Comparison of ENCODE assay signal across 13 cellular contexts in genomic region chr15:75672111-75672602, GRCh38. TPM values are rescaled to one million over a fixed set of nuclear protein-coding genes. Genes with fewer than 3 reads are reported as not detected.
DNase-seq lines count a peak whose midpoint lies in the region; ATAC-seq and TF ChIP-seq lines count a peak whose summit lies in the region.
"Had no signal": no experiment of that assay in that cellular context is flagged by ENCODE, and none has a peak within 500 bp of the region (broad histone marks: within the 10 kb centered on the region; RNA-seq: fewer than 3 reads in every experiment).

No MANE protein-coding gene starts in this region.

- H3K27ac ChIP-seq in epithelial cell of prostate = peak overlapping the region; percentile 61

- peaks cover 51% of the 10 kb centered on the region for H3K4me1 Mint-ChIP-seq in osteocyte (ENCODE audit: unreplicated experiment)
- no peaks in the 10 kb centered on the region for H3K4me1 Mint-ChIP-seq in activated CD4-positive, alpha-beta T cell treated with anti-CD3 and anti-CD28 coated beads, Interleukin-2, amount 10 ng/mL, durations not matched to agents 24 days and 14 days
- no peaks in the 10 kb centered on the region for H3K4me1 Mint-ChIP-seq in natural killer cell

- H3K4me3 Mint-ChIP-seq in osteocyte (ENCODE audit: unreplicated experiment) (no peak overlapping the region), natural killer cell (no peak overlapping the region)
- no peak overlapping the region for H3K4me3 Mint-ChIP-seq in activated CD4-positive, alpha-beta T cell treated with anti-CD3 and anti-CD28 coated beads, Interleukin-2, amount 10 ng/mL, durations not matched to agents 24 days and 14 days

- intact Hi-C loops in activated CD4-positive, alpha-beta T cell treated with anti-CD3 and anti-CD28 coated beads, Interleukin-2, amount 10 ng/mL, durations not matched to agents 24 days and 14 days (cut with micrococcal nuclease) = no loop called here
- intact Hi-C loops in natural killer cell (cut with micrococcal nuclease) = no loop called here

- H3K9me3 Mint-ChIP-seq in osteocyte (ENCODE audit: unreplicated experiment) (no peaks in the 10 kb centered on the region), natural killer cell (no peaks in the 10 kb centered on the region)
- no peaks in the 10 kb centered on the region for H3K9me3 Mint-ChIP-seq in activated CD4-positive, alpha-beta T cell treated with anti-CD3 and anti-CD28 coated beads, Interleukin-2, amount 10 ng/mL, durations not matched to agents 24 days and 14 days

- no peak for TF ChIP-seq CTCF in NB4 (IDR thresholded peaks at IDR 0.05; ENCODE audit: low read depth, low read length)
- TF ChIP-seq CTCF in osteocyte (IDR thresholded peaks at IDR 0.05) = no peak
- TF ChIP-seq CTCF in natural killer cell (IDR thresholded peaks at IDR 0.05) = no peak

- H3K27ac Mint-ChIP-seq in osteocyte (ENCODE audit: unreplicated experiment) (peak overlapping the region; percentile 83), natural killer cell (no peak overlapping the region)
- no peak overlapping the region for H3K27ac Mint-ChIP-seq in activated CD4-positive, alpha-beta T cell treated with anti-CD3 and anti-CD28 coated beads, Interleukin-2, amount 10 ng/mL, durations not matched to agents 24 days and 14 days

- TF ChIP-seq POLR2A in NB4 (IDR thresholded peaks at IDR 0.05; ENCODE audit: extremely low read depth, insufficient read length) = no peak

- H3K27me3 Mint-ChIP-seq in osteocyte (ENCODE audit: unreplicated experiment) (no peaks in the 10 kb centered on the region), natural killer cell (ENCODE audit: low read depth in 2 of 2) (no peaks in the 10 kb centered on the region)
- H3K27me3 Mint-ChIP-seq in activated CD4-positive, alpha-beta T cell treated with anti-CD3 and anti-CD28 coated beads, Interleukin-2, amount 10 ng/mL, durations not matched to agents 24 days and 14 days = no peaks in the 10 kb centered on the region

- H3K4me3 ChIP-seq in NB4 (ENCODE audit: low read depth, low read length) = no peak overlapping the region

- H3K36me3 Mint-ChIP-seq in osteocyte (ENCODE audit: unreplicated experiment) (no peaks in the 10 kb centered on the region), natural killer cell (no peaks in the 10 kb centered on the region)
- H3K36me3 Mint-ChIP-seq in activated CD4-positive, alpha-beta T cell treated with anti-CD3 and anti-CD28 coated beads, Interleukin-2, amount 10 ng/mL, durations not matched to agents 24 days and 14 days (ENCODE audit: low read depth) = no peaks in the 10 kb centered on the region

- DNase-seq in AG08395 (ENCODE audit: low spot score) (peak; percentile 42), NB4 (ENCODE audit: low read depth) (peak; percentile 39), epithelial cell of prostate (ENCODE audit: low read depth, low spot score) (no peak), osteocyte (ENCODE audit: extremely low spot score, unreplicated experiment) (no peak), natural killer cell (no peak)
- DNase-seq in activated CD4-positive, alpha-beta T cell treated with anti-CD3 and anti-CD28 coated beads, Interleukin-2, amount 10 ng/mL, durations not matched to agents 24 days and 14 days = no peak
- DNase-seq: activated CD4-positive, alpha-beta T cell treated with anti-CD3 and anti-CD28 coated beads, Interleukin-2, amount 50 U/mL, for 4 hours; midbrain; NCI-H1417; NCI-H526; SW 1271 had no signal

- ATAC-seq in GM18858 (IDR thresholded peaks at IDR 0.05; ENCODE audit: unreplicated experiment) (no peak), natural killer cell (no peak), GM18909 (IDR thresholded peaks at IDR 0.05; ENCODE audit: poor library complexity, unreplicated experiment) (no peak)

RNA-seq across cellular contexts. Expression of gene SNX33, which starts 24.4 kb away (rescaled TPM):
- 36.3 and 36.7 TPM in 2 replicates for total RNA-seq in osteocyte
- total RNA-seq in activated CD4-positive, alpha-beta T cell treated with anti-CD3 and anti-CD28 coated beads, Interleukin-2, amount 10 ng/mL, durations not matched to agents 24 days and 14 days = 4.1 TPM in 2 replicates
- 1 to 10 TPM; 2.5 to 5.6 (median 5.1) TPM for total RNA-seq in natural killer cell

RNA-seq across cellular contexts. Expression of gene IMP3, which starts 32.1 kb away (rescaled TPM):
- total RNA-seq in osteocyte = 31.9 and 36.5 TPM in 2 replicates
- total RNA-seq in activated CD4-positive, alpha-beta T cell treated with anti-CD3 and anti-CD28 coated beads, Interleukin-2, amount 10 ng/mL, durations not matched to agents 24 days and 14 days = 108 and 112 TPM in 2 replicates
- total RNA-seq in natural killer cell = 10 to 100 TPM; 22.9 to 37.1 (median 35.8) TPM

RNA-seq across cellular contexts. Expression of gene CSPG4, which starts 40.5 kb away (rescaled TPM):
- 43.3 and 48.1 TPM in 2 replicates for total RNA-seq in osteocyte
- not detected in 2 replicates for total RNA-seq in activated CD4-positive, alpha-beta T cell treated with anti-CD3 and anti-CD28 coated beads, Interleukin-2, amount 10 ng/mL, durations not matched to agents 24 days and 14 days
- under 1 TPM; 0.05 to 0.09 (median 0.07) TPM for total RNA-seq in natural killer cell

RNA-seq across cellular contexts. Expression of gene SNUPN, which starts 46.6 kb away (rescaled TPM):
- total RNA-seq in osteocyte (27.0 and 27.9 TPM in 2 replicates), natural killer cell (10 to 100 TPM; 13.8 to 20.7 (median 14.8) TPM)
- 33.7 and 34.5 TPM in 2 replicates for total RNA-seq in activated CD4-positive, alpha-beta T cell treated with anti-CD3 and anti-CD28 coated beads, Interleukin-2, amount 10 ng/mL, durations not matched to agents 24 days and 14 days

Comparison
In these comparisons a context has a peak if more than half of its experiments do, and no peak if none do; other contexts are left out.
1. DNase-seq: peak in AG08395 (single experiment) and NB4 (single experiment); none in epithelial cell of prostate (single experiment), osteocyte (single experiment), activated CD4-positive, alpha-beta T cell treated with anti-CD3 and anti-CD28 coated beads, Interleukin-2, amount 10 ng/mL, durations not matched to agents 24 days and 14 days (single experiment) and natural killer cell (single experiment).
2. RNA of gene CSPG4, which starts 40.5 kb away (total RNA-seq): 43.3 to 48.1 TPM in osteocyte; 0.05 to 0.09 TPM in natural killer cell and not detected in activated CD4-positive, alpha-beta T cell treated with anti-CD3 and anti-CD28 coated beads, Interleukin-2, amount 10 ng/mL, durations not matched to agents 24 days and 14 days; every median in the first group is over 10 times any median in the second.